ENCODE assay signal across 1 cellular context in the genomic region with DNA sequence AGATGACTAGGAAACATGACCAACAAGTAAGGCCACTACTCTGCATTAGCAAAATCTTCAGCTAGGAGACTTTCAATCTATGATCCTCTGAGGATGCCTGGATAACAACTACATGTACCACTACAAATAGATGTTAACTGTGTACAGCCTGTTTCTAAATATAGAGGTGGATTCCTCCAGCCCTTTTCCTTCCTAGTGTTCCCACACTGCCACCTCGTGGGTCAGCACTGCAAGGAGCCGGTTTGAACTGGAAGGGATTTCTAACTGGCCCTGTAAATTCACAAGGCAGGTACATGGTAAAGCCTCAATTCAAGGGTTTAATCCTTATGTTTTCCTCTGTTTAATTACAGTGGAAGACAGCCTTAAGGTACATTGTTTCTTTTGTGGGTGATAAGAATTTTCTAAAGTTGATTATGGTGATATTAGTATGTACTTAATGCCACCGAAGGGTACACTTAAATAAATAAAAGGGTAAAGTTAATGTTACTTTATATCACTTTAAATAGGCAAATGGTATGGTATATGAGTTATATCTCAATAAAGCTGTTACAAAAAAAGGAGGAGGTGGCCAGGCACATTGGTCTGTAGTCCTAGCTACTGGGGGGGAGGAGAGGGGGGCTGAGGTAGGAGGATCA.
TF ChIP-seq lines count a peak whose summit lies in the region.

No MANE protein-coding gene starts in this region.

TF ChIP-seq in HEK293, 187 proteins besides CTCF, POLR2A, EP300 and RAD21 (continued from another document):
- TF ChIP-seq, protein P1, sequence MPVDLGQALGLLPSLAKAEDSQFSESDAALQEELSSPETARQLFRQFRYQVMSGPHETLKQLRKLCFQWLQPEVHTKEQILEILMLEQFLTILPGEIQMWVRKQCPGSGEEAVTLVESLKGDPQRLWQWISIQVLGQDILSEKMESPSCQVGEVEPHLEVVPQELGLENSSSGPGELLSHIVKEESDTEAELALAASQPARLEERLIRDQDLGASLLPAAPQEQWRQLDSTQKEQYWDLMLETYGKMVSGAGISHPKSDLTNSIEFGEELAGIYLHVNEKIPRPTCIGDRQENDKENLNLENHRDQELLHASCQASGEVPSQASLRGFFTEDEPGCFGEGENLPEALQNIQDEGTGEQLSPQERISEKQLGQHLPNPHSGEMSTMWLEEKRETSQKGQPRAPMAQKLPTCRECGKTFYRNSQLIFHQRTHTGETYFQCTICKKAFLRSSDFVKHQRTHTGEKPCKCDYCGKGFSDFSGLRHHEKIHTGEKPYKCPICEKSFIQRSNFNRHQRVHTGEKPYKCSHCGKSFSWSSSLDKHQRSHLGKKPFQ (tag by site-specific recombination; IDR thresholded peaks at IDR 0.05), result no peak
- TF ChIP-seq, protein P2, sequence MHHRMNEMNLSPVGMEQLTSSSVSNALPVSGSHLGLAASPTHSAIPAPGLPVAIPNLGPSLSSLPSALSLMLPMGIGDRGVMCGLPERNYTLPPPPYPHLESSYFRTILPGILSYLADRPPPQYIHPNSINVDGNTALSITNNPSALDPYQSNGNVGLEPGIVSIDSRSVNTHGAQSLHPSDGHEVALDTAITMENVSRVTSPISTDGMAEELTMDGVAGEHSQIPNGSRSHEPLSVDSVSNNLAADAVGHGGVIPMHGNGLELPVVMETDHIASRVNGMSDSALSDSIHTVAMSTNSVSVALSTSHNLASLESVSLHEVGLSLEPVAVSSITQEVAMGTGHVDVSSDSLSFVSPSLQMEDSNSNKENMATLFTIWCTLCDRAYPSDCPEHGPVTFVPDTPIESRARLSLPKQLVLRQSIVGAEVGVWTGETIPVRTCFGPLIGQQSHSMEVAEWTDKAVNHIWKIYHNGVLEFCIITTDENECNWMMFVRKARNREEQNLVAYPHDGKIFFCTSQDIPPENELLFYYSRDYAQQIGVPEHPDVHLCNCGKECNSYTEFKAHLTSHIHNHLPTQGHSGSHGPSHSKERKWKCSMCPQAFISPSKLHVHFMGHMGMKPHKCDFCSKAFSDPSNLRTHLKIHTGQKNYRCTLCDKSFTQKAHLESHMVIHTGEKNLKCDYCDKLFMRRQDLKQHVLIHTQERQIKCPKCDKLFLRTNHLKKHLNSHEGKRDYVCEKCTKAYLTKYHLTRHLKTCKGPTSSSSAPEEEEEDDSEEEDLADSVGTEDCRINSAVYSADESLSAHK (tag by site-specific recombination; IDR thresholded peaks at IDR 0.05), result no peak
- TF ChIP-seq HOXC10 (CRISPR knock-in tag; IDR thresholded peaks at IDR 0.05), result no peak
- TF ChIP-seq ZBTB10 (tag by site-specific recombination; IDR thresholded peaks at IDR 0.05), result no peak
- no peak for TF ChIP-seq PRDM2 (tag by site-specific recombination; IDR thresholded peaks at IDR 0.05; ENCODE audit: borderline replicate concordance)
- no peak for TF ChIP-seq ZNF513 (tag by site-specific recombination; IDR thresholded peaks at IDR 0.05)
- TF ChIP-seq ZNF580 (tag by site-specific recombination; IDR thresholded peaks at IDR 0.05), result no peak
- no peak for TF ChIP-seq ZNF416 (tag by site-specific recombination; IDR thresholded peaks at IDR 0.05)
- TF ChIP-seq ZNF510 (tag by site-specific recombination; IDR thresholded peaks at IDR 0.05; ENCODE audit: insufficient replicate concordance), result no peak
- no peak for TF ChIP-seq GLI2 (tag by site-specific recombination; IDR thresholded peaks at IDR 0.05; ENCODE audit: borderline replicate concordance, low read depth)
- TF ChIP-seq ZNF701 (tag by site-specific recombination; IDR thresholded peaks at IDR 0.05), result no peak
- no peak for TF ChIP-seq ZNF239 (tag by site-specific recombination; IDR thresholded peaks at IDR 0.05)
